In the genomic region with DNA sequence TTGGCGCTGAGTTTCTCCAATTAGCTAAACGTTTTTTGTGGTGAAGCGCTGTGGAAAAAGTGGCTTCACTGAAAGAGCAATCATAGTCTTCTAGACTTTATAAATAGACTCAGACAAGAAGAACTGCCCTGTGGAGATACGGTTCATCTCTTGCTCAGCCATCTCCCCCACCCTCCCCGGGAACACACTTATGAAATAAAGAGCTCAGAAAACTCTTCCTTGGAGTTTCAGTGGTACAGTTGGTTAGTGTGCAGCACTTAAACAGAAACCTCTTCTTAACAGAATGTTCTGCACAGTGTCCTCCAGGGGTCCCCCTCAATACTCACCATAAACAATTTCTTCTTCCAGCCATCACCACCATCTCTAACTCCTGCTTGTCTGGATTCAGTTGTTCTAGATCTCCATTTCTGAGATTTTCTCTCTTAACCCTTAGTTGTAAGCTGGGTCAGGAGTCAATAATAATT, we compare ENCODE assay signal across 8 cellular contexts.
DNase-seq lines count a peak whose midpoint lies in the region; ATAC-seq and TF ChIP-seq lines count a peak whose summit lies in the region.

No MANE protein-coding gene starts in this region.

- H3K27me3 ChIP-seq in A673 (replicated peaks; ENCODE audit: insufficient read depth, low read depth, low read length, poor library complexity) (no peaks in the 10 kb centered on the region), upper lobe of right lung (no peaks in the 10 kb centered on the region)

- intact Hi-C loops in A673 (cut with micrococcal nuclease; ENCODE audit: unreplicated experiment), result no loop called here
- intact Hi-C loops in upper lobe of right lung (cut with DNase I), result no loop called here

- POLR2A ChIA-PET in A673 (lab: Charles Lee; ENCODE audit: low non-redundant PET), result no interaction called here

- CTCF ChIA-PET in A673 (lab: Charles Lee), result interaction anchor here (0.7 kb wide), 1 partner anchor 1599 kb away, joined by 7 read pairs; no protein-coding TSS in a partner anchor

- H3K4me3 ChIP-seq in A673 (ENCODE audit: low read depth, low read length, poor library complexity, severe bottlenecking) (no peak overlapping the region), upper lobe of right lung (no peak overlapping the region)

- H3K36me3 ChIP-seq in A673 (ENCODE audit: insufficient read depth, low read length, poor library complexity, severe bottlenecking), result no peaks in the 10 kb centered on the region
- no peaks in the 10 kb centered on the region for H3K36me3 ChIP-seq in upper lobe of right lung

- H3K9me3 ChIP-seq in A673 (ENCODE audit: low read depth, low read length, poor library complexity, severe bottlenecking), result no peaks in the 10 kb centered on the region
- no peaks in the 10 kb centered on the region for H3K9me3 ChIP-seq in upper lobe of right lung

- TF ChIP-seq CTCF in A673 (conservative IDR thresholded peaks at IDR 0.05; ENCODE audit: low read depth, low read length) (peak; percentile 59), upper lobe of right lung (IDR thresholded peaks at IDR 0.05) (peak; percentile 13)

- H3K27ac ChIP-seq in A673 (ENCODE audit: low read depth, low read length, poor library complexity, severe bottlenecking), result no peak overlapping the region
- H3K27ac ChIP-seq in upper lobe of right lung, result no peak overlapping the region

- no TSS peak for BruUV-seq in A673 (replicated peaks; lab: Mats Ljungman, UMichigan)

- peaks cover 23% of the 10 kb centered on the region for H3K4me1 ChIP-seq in A673 (ENCODE audit: insufficient read depth, low read length, poor library complexity, severe bottlenecking)
- no peaks in the 10 kb centered on the region for H3K4me1 ChIP-seq in upper lobe of right lung

- DNase-seq in A673 (ENCODE audit: low spot score), result peak; percentile 52
- DNase-seq in cerebellar cortex (ENCODE audit: low spot score), result peak; percentile 44
- DNase-seq in upper lobe of right lung, result no peak
- no peak for DNase-seq in retina
- no peak for DNase-seq in GDM1 (lab: John Stamatoyannopoulos, UW)
- no peak for DNase-seq in NCI-H345 treated with DMSO at 0.1 percent for 48 hours (lab: John Stamatoyannopoulos, UW; ENCODE audit: unreplicated experiment)

- ATAC-seq in GM19324 (IDR thresholded peaks at IDR 0.05; ENCODE audit: low FRiP score, unreplicated experiment) (peak; percentile 87), HG03175 (IDR thresholded peaks at IDR 0.05; ENCODE audit: unreplicated experiment) (peak; percentile 90), upper lobe of right lung (peak; percentile 34)

Comparison
In these comparisons a context has a peak if more than half of its experiments do, and no peak if none do; other contexts are left out.
1. DNase-seq: peak in A673 (single experiment) and cerebellar cortex (single experiment); none in upper lobe of right lung (single experiment), retina (single experiment), GDM1 (single experiment) and NCI-H345 treated with DMSO at 0.1 percent for 48 hours (single experiment).
2. ATAC-seq: peak in every context shown above with its lines; median percentile 90 in HG03175; 87 in GM19324; 34 in upper lobe of right lung.